ENCODE assay signal across 25 cellular contexts in the genomic region with DNA sequence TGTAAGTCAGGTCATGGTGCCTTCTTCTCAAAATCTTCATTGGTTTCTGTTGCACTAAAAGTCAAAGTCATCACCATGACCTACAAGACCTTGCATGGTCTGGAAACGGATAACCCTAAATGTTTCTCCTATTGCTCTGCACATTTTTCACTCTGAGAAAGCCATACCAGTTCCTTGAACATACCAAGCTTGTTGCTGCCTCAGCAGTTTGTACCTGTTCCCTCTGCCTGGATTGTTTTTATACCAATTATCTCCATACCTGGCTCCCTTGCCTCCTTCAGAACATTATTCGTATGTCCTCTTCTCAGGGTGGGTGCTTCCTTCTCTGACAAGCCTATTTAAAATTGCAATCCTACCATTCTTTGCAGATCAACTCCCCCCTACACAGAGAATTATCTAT.
"Had no signal": no experiment of that assay in that cellular context is flagged by ENCODE, and none has a peak within 500 bp of the region (broad histone marks: within the 10 kb centered on the region; RNA-seq: fewer than 3 reads in every experiment).

No MANE protein-coding gene starts in this region.

- H3K27me3 Mint-ChIP-seq: naive B cell had no signal

- H3K27me3 ChIP-seq: dorsolateral prefrontal cortex, esophagus muscularis mucosa, foreskin keratinocyte, gastroesophageal sphincter, heart left ventricle, hepatocyte had no signal

- H3K27ac Mint-ChIP-seq: immature natural killer cell, mesothelial cell of epicardium, naive B cell had no signal

- H3K4me1 ChIP-seq: esophagus muscularis mucosa, foreskin keratinocyte, gastroesophageal sphincter, heart left ventricle, left ventricle myocardium inferior, lower lobe of right lung had no signal

- FAIRE-seq: colon, endothelial cell of umbilical vein had no signal

- DNase-seq: dermis blood vessel endothelial cell; dorsolateral prefrontal cortex; effector CD4-positive, alpha-beta T cell; effector memory CD4-positive, alpha-beta T cell; foreskin keratinocyte; heart left ventricle; hypothalamus; immature natural killer cell; islet precursor cell; kidney; kidney glomerular epithelial cell; left colon; left ventricle myocardium inferior; lower lobe of right lung; mesenchymal stem cell; mucosa of descending colon; naive B cell had no signal

- H2AFZ ChIP-seq: hepatocyte had no signal

- H3K9me3 ChIP-seq: esophagus muscularis mucosa, gastroesophageal sphincter, heart left ventricle, left ventricle myocardium inferior, lower lobe of right lung, mucosa of descending colon had no signal

- H3K27ac ChIP-seq: coronary artery, dorsolateral prefrontal cortex, esophagus muscularis mucosa, foreskin keratinocyte, gastroesophageal sphincter, heart left ventricle, hepatocyte, left ventricle myocardium inferior, lower lobe of right lung had no signal

- H3K36me3 ChIP-seq: esophagus muscularis mucosa, gastroesophageal sphincter, heart left ventricle, left ventricle myocardium inferior, lower lobe of right lung had no signal

- H3K4me3 Mint-ChIP-seq: immature natural killer cell, mesothelial cell of epicardium, naive B cell had no signal

- H3K36me3 Mint-ChIP-seq: immature natural killer cell, mesothelial cell of epicardium, naive B cell had no signal

- H3K4me2 ChIP-seq: hepatocyte had no signal

- H3K9me3 Mint-ChIP-seq: mesothelial cell of epicardium, naive B cell had no signal

- H3K4me3 ChIP-seq: coronary artery, dorsolateral prefrontal cortex, esophagus muscularis mucosa, gastroesophageal sphincter, heart left ventricle, hepatocyte, left ventricle myocardium inferior, lower lobe of right lung, mucosa of descending colon had no signal

- ATAC-seq: foreskin keratinocyte, gastroesophageal sphincter, heart left ventricle, left colon, left lobe of liver, lower lobe of right lung, mucosa of descending colon had no signal

- H3K79me2 ChIP-seq: hepatocyte had no signal

- H3K4me1 Mint-ChIP-seq: immature natural killer cell, mesothelial cell of epicardium, naive B cell had no signal
